8 cellular contexts compared by ENCODE assay signal in genomic region chr10:126905776-126906703, GRCh38. TPM values are rescaled to one million over a fixed set of nuclear protein-coding genes. Genes with fewer than 3 reads are reported as not detected.
A peak's percentile ranks its signal among the peaks of the same experiment; 100 is the strongest.
DNase-seq lines count a peak whose midpoint lies in the region; ATAC-seq and TF ChIP-seq lines count a peak whose summit lies in the region.

No MANE protein-coding gene starts in this region.

- peak overlapping the region in 1 of 2 donors; percentile 10 for H3K9ac ChIP-seq in liver (ENCODE audit: low read depth in 1 of 2, low read length in 2 of 2)

- peak overlapping the region; percentile 51 to 94 (median 64) for H3K4me3 ChIP-seq in liver (ENCODE audit: low read depth in 1 of 3, low read length in 3 of 3)
- peak overlapping the region in 2 of 3 donors; percentile 77 to 84 for H3K4me3 ChIP-seq in thyroid gland (replicated peaks in 1 of 3)

- 21% methylated on average over 84 of the region's 84 CpGs for WGBS in liver
- 44 to 57% methylated on average over 15 to 26 of the region's 84 CpGs for WGBS in thyroid gland, 2 donors

- intact Hi-C loops in thyroid gland (cut with DNase I) = no loop called here

- H3K4me1 ChIP-seq in liver (ENCODE audit: control insufficient read depth in 4 of 4, insufficient read depth in 4 of 4, low read length in 3 of 4) (peaks cover 2 to 16% (median 9%) of the 10 kb centered on the region in 4 donors), thyroid gland (peaks cover 9 to 26% of the 10 kb centered on the region in 2 donors)

- H3K9me3 ChIP-seq in liver (ENCODE audit: control insufficient read depth in 4 of 4, low read length in 3 of 4) (no peaks in the 10 kb centered on the region), thyroid gland (no peaks in the 10 kb centered on the region)

- H3K27ac ChIP-seq in cingulate gyrus (ENCODE audit: low read depth, low read length) (peak overlapping the region; percentile 10), liver (ENCODE audit: low read depth in 1 of 2, low read length in 2 of 2) (peak overlapping the region in 1 of 2 donors; percentile 5), thyroid gland (peak overlapping the region; percentile 58 to 81 (median 74))

- no peak for ATAC-seq in GM18870 (IDR thresholded peaks at IDR 0.05; ENCODE audit: unreplicated experiment)

- TF ChIP-seq RAD21 in liver (IDR thresholded peaks at IDR 0.05) = no peak

- TF ChIP-seq POLR2A in thyroid gland (IDR thresholded peaks at IDR 0.05) = peak in 1 of 2 donors; percentile 20

- no peaks in the 10 kb centered on the region for H3K36me3 ChIP-seq in liver (ENCODE audit: control insufficient read depth in 4 of 4, insufficient read depth in 3 of 4, low read depth in 1 of 4, low read length in 3 of 4)
- H3K36me3 ChIP-seq in thyroid gland = no peaks in the 10 kb centered on the region

- peak; percentile 63 for DNase-seq in DMS53 (lab: John Stamatoyannopoulos, UW)
- no peak for DNase-seq in DMS53 treated with DMSO at 0.1 percent for 48 hours (lab: John Stamatoyannopoulos, UW; ENCODE audit: unreplicated experiment)
- peak; percentile 38 for DNase-seq in thyroid gland
- no peak for DNase-seq in inferior parietal cortex (ENCODE audit: extremely low spot score)
- DNase-seq in effector CD8-positive, alpha-beta T cell (lab: John Stamatoyannopoulos, UW) = no peak

- H3K27me3 ChIP-seq in liver (ENCODE audit: control insufficient read depth in 4 of 4, insufficient read depth in 4 of 4, low read length in 3 of 4) (no peaks in the 10 kb centered on the region), thyroid gland (no peaks in the 10 kb centered on the region)

- TF ChIP-seq CTCF in liver (IDR thresholded peaks at IDR 0.05; ENCODE audit: low read depth, low read length, missing input control) (no peak), thyroid gland (IDR thresholded peaks at IDR 0.05) (no peak)

TF ChIP-seq in liver, 16 proteins besides CTCF, POLR2A, EP300 and RAD21:
- no peak for TF ChIP-seq HNF4A (conservative IDR thresholded peaks at IDR 0.05)
TF ChIP-seq in liver: peak in this region for 0.

RNA-seq across cellular contexts. Expression of gene DOCK1, which starts 0.8 kb away (rescaled TPM):
- total RNA-seq in liver (10 to 100 TPM; 10.0 to 28.8 TPM), thyroid gland (100 to 1,000 TPM in 2 of 4 donors, 10 to 100 TPM in 2; 89.7 to 217 (median 112) TPM)
- polyA plus RNA-seq in liver = 1 to 10 TPM; 3.8 to 8.2 TPM

Comparison
In these comparisons a context has a peak if more than half of its experiments do, and no peak if none do; other contexts are left out.
1. DNase-seq: peak in DMS53 (single experiment) and thyroid gland (2 of 2); none in DMS53 treated with DMSO at 0.1 percent for 48 hours (single experiment), inferior parietal cortex (single experiment) and effector CD8-positive, alpha-beta T cell (single experiment).